ENCODE assay signal across 19 cellular contexts in the genomic region with DNA sequence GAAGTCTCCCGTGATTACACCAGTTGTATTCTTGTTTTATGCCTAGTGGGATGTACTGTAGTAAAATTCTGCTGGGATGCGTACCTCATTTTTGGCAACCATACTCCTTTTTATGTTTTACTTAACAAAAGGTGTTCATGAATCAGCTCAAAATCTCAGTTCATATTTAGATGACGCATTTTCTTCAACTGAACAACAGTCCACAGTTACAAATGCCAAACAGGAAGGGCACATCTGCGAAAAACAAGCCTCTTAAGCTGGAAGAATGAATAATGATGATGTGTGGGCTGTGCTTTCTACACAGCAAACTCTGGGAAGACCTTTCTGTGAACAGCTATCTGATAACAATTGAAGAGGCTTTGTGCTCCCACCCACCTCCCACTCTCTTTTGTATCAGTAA.
A peak's percentile ranks its signal among the peaks of the same experiment; 100 is the strongest.
DNase-seq lines count a peak whose midpoint lies in the region; ATAC-seq and TF ChIP-seq lines count a peak whose summit lies in the region.
"Had no signal": no experiment of that assay in that cellular context is flagged by ENCODE, and none has a peak within 500 bp of the region (broad histone marks: within the 10 kb centered on the region; RNA-seq: fewer than 3 reads in every experiment).

No MANE protein-coding gene starts in this region.

- peak overlapping the region; percentile 81 for H3K27ac Mint-ChIP-seq in activated T-helper 2 cell treated with anti-CD3 and anti-CD28 coated beads, Interferon-gamma antibody, Interleukin-2, Interleukin-4, amounts not matched to agents 10 μg/mL and 5 μg/mL and 100 μg/mL, durations not matched to agents 14 hours and 24 hours and 36 hours
- H3K27ac Mint-ChIP-seq: CD4-positive, CD25-positive, alpha-beta regulatory T cell had no signal

- H3K4me3 ChIP-seq in fibroblast of the aortic adventitia (ENCODE audit: low read depth, low read length) = no peak overlapping the region
- H3K4me3 ChIP-seq in esophagus muscularis mucosa = no peak overlapping the region
- H3K4me3 ChIP-seq: A549, coronary artery, stomach had no signal

- no peaks in the 10 kb centered on the region for H3K4me1 ChIP-seq in esophagus muscularis mucosa
- H3K4me1 ChIP-seq: A549, stomach had no signal

- no peaks in the 10 kb centered on the region for H3K36me3 ChIP-seq in esophagus muscularis mucosa
- H3K36me3 ChIP-seq: stomach had no signal

- H3K27me3 Mint-ChIP-seq in activated T-cell treated with anti-CD3 and anti-CD28 coated beads, Interleukin-2, amount 50 U/mL, for 4 hours (ENCODE audit: low read depth) = peaks cover 39% of the 10 kb centered on the region
- peaks cover 2% of the 10 kb centered on the region for H3K27me3 Mint-ChIP-seq in activated T-helper 2 cell treated with anti-CD3 and anti-CD28 coated beads, Interferon-gamma antibody, Interleukin-2, Interleukin-4, amounts not matched to agents 10 μg/mL and 5 μg/mL and 100 μg/mL, durations not matched to agents 14 hours and 24 hours and 36 hours (ENCODE audit: low read depth)

- peak; percentile 49 to 64 for ATAC-seq in activated T-cell treated with anti-CD3 and anti-CD28 coated beads, Interleukin-2, amount 50 U/mL, for 4 hours
- ATAC-seq in GM19023 (IDR thresholded peaks at IDR 0.05; ENCODE audit: unreplicated experiment) = no peak

- 63% methylated on average over 4 of the region's 4 CpGs for WGBS in esophagus muscularis mucosa

- no peaks in the 10 kb centered on the region for H3K36me3 Mint-ChIP-seq in activated T-cell treated with anti-CD3 and anti-CD28 coated beads, Interleukin-2, amount 50 U/mL, for 4 hours (ENCODE audit: insufficient read depth)
- no peaks in the 10 kb centered on the region for H3K36me3 Mint-ChIP-seq in activated T-helper 2 cell treated with anti-CD3 and anti-CD28 coated beads, Interferon-gamma antibody, Interleukin-2, Interleukin-4, amounts not matched to agents 10 μg/mL and 5 μg/mL and 100 μg/mL, durations not matched to agents 14 hours and 24 hours and 36 hours (ENCODE audit: low read depth)
- H3K36me3 Mint-ChIP-seq: CD4-positive, CD25-positive, alpha-beta regulatory T cell had no signal

- TF ChIP-seq EP300 in esophagus muscularis mucosa (IDR thresholded peaks at IDR 0.05) = no peak

- no peak overlapping the region for H3K4me3 Mint-ChIP-seq in activated T-cell treated with anti-CD3 and anti-CD28 coated beads, Interleukin-2, amount 50 U/mL, for 4 hours
- H3K4me3 Mint-ChIP-seq in activated T-helper 2 cell treated with anti-CD3 and anti-CD28 coated beads, Interferon-gamma antibody, Interleukin-2, Interleukin-4, amounts not matched to agents 10 μg/mL and 5 μg/mL and 100 μg/mL, durations not matched to agents 14 hours and 24 hours and 36 hours (ENCODE audit: low read depth) = peak overlapping the region; percentile 31

- TF ChIP-seq POLR2A in esophagus muscularis mucosa (IDR thresholded peaks at IDR 0.05; ENCODE audit: low read depth) = no peak

- intact Hi-C loops in activated T-helper 2 cell treated with anti-CD3 and anti-CD28 coated beads, Interferon-gamma antibody, Interleukin-2, Interleukin-4, amounts not matched to agents 10 μg/mL and 5 μg/mL and 100 μg/mL, durations not matched to agents 14 hours and 24 hours and 36 hours (cut with micrococcal nuclease) = loop anchor here (5.0 kb wide), 1 partner anchor 332 kb away; no protein-coding TSS in a partner anchor
- intact Hi-C loops in esophagus muscularis mucosa (cut with DNase I) = no loop called here

- H3K27me3 ChIP-seq in esophagus muscularis mucosa = peaks cover 0 to 20% (median 0%) of the 10 kb centered on the region in 4 donors

- peaks cover 11% of the 10 kb centered on the region for H3K4me1 Mint-ChIP-seq in activated T-cell treated with anti-CD3 and anti-CD28 coated beads, Interleukin-2, amount 50 U/mL, for 4 hours (ENCODE audit: low read depth)
- H3K4me1 Mint-ChIP-seq in activated T-helper 2 cell treated with anti-CD3 and anti-CD28 coated beads, Interferon-gamma antibody, Interleukin-2, Interleukin-4, amounts not matched to agents 10 μg/mL and 5 μg/mL and 100 μg/mL, durations not matched to agents 14 hours and 24 hours and 36 hours (ENCODE audit: low read depth) = peaks cover 43% of the 10 kb centered on the region

- H3K27ac ChIP-seq in esophagus muscularis mucosa (replicated peaks in 1 of 4) = no peak overlapping the region
- H3K27ac ChIP-seq: A549, coronary artery, stomach had no signal

- no peaks in the 10 kb centered on the region for H3K9me3 Mint-ChIP-seq in activated T-cell treated with anti-CD3 and anti-CD28 coated beads, Interleukin-2, amount 50 U/mL, for 4 hours
- H3K9me3 Mint-ChIP-seq in activated T-helper 2 cell treated with anti-CD3 and anti-CD28 coated beads, Interferon-gamma antibody, Interleukin-2, Interleukin-4, amounts not matched to agents 10 μg/mL and 5 μg/mL and 100 μg/mL, durations not matched to agents 14 hours and 24 hours and 36 hours = peaks cover 10% of the 10 kb centered on the region

- no peak for DNase-seq in activated T-cell treated with anti-CD3 and anti-CD28 coated beads, Interleukin-2, amount 50 U/mL, for 4 hours
- DNase-seq in activated T-cell treated with anti-CD3 and anti-CD28 coated beads, Interleukin-2, amount 50 U/mL, for 1 hour = no peak
- no peak for DNase-seq in activated T-helper 2 cell treated with anti-CD3 and anti-CD28 coated beads, Interferon-gamma antibody, Interleukin-2, Interleukin-4, amounts not matched to agents 10 μg/mL and 5 μg/mL and 100 μg/mL, durations not matched to agents 14 hours and 24 hours and 36 hours (ENCODE audit: low spot score)
- peak; percentile 15 for DNase-seq in fibroblast of the aortic adventitia (ENCODE audit: low read depth)
- peak; percentile 22 for DNase-seq in superior temporal gyrus (ENCODE audit: extremely low spot score)
- DNase-seq in esophagus muscularis mucosa (ENCODE audit: extremely low spot score) = no peak
- no peak for DNase-seq in stimulated activated CD4-positive, alpha-beta T cell treated with anti-CD3 and anti-CD28 coated beads, Interleukin-1b, Interleukin-23, amount 100 ng/mL, for 48 hours
- DNase-seq: activated gamma-delta T cell; CD4-positive, CD25-positive, alpha-beta regulatory T cell; DMS153; head of caudate nucleus; Karpas-422; NCI-H1436; NCI-H2227 treated with DMSO at 0.1 percent for 48 hours; NK-92 treated with Interleukin-12 subunit alpha and Interleukin-12 subunit beta, amount 100 ng/mL, for 24 hours; stomach had no signal

- no peaks in the 10 kb centered on the region for H3K9me3 ChIP-seq in esophagus muscularis mucosa
- H3K9me3 ChIP-seq: stomach had no signal

- TF ChIP-seq CTCF in fibroblast of the aortic adventitia (IDR thresholded peaks at IDR 0.05; ENCODE audit: insufficient read depth, low read length) (no peak), esophagus muscularis mucosa (IDR thresholded peaks at IDR 0.05) (no peak)

Comparison
In these comparisons a context has a peak if more than half of its experiments do, and no peak if none do; other contexts are left out.
1. DNase-seq: peak in fibroblast of the aortic adventitia (single experiment) and superior temporal gyrus (single experiment); none in activated T-cell treated with anti-CD3 and anti-CD28 coated beads, Interleukin-2, amount 50 U/mL, for 4 hours (single experiment), activated T-cell treated with anti-CD3 and anti-CD28 coated beads, Interleukin-2, amount 50 U/mL, for 1 hour (single experiment), activated T-helper 2 cell treated with anti-CD3 and anti-CD28 coated beads, Interferon-gamma antibody, Interleukin-2, Interleukin-4, amounts not matched to agents 10 μg/mL and 5 μg/mL and 100 μg/mL, durations not matched to agents 14 hours and 24 hours and 36 hours (single experiment), esophagus muscularis mucosa (single experiment) and stimulated activated CD4-positive, alpha-beta T cell treated with anti-CD3 and anti-CD28 coated beads, Interleukin-1b, Interleukin-23, amount 100 ng/mL, for 48 hours (single experiment).